ENCODE assay signal across 8 cellular contexts in genomic region chr14:73786632-73786941, GRCh38.
DNase-seq lines count a peak whose midpoint lies in the region; ATAC-seq and TF ChIP-seq lines count a peak whose summit lies in the region.

No MANE protein-coding gene starts in this region.

- H3K4ac ChIP-seq in H9 (ENCODE audit: low read depth, low read length): no peak overlapping the region

- no peak overlapping the region for H2BK15ac ChIP-seq in H9 (ENCODE audit: low read depth, low read length)

- no peak overlapping the region for H2BK5ac ChIP-seq in H9 (ENCODE audit: insufficient read length, low read length)

- peaks cover 3% of the 10 kb centered on the region; the same call in 1 of the 2 replicates for H3K4me1 ChIP-seq in H9 (ENCODE audit: insufficient read depth, low read length)
- H3K4me1 ChIP-seq in SK-N-SH (ENCODE audit: control insufficient read depth in 1 of 2, insufficient read depth in 2 of 2, low read depth in 1 of 2, low read length in 1 of 2): peaks cover 20 to 31% of the 10 kb centered on the region in 2 experiments

- H3K56ac ChIP-seq in H9 (ENCODE audit: insufficient read length, low read depth, low read length): no peak overlapping the region

- H3K27ac Mint-ChIP-seq in H9 (no peak overlapping the region), natural killer cell (peak overlapping the region; percentile 88 to 92)

- no peak overlapping the region for H3K23ac ChIP-seq in H9 (ENCODE audit: insufficient read length, low read depth, low read length)

- peaks cover 19% of the 10 kb centered on the region for H3K23me2 ChIP-seq in H9 (ENCODE audit: insufficient read length, low read depth, low read length, poor library complexity, severe bottlenecking)

- no peak overlapping the region for H2BK12ac ChIP-seq in H9 (ENCODE audit: insufficient read length, low read depth, low read length)

- peaks cover 21% of the 10 kb centered on the region; the same call in 1 of the 2 replicates for H3K27me3 ChIP-seq in H9 (ENCODE audit: insufficient read depth, low read length)
- no peaks in the 10 kb centered on the region for H3K27me3 ChIP-seq in SK-N-SH (ENCODE audit: insufficient read depth)

- H4K5ac ChIP-seq in H9 (ENCODE audit: insufficient read length, low read depth, low read length): no peak overlapping the region

- H3K27me3 Mint-ChIP-seq in H9 (ENCODE audit: low read depth) (peaks cover 93% of the 10 kb centered on the region), natural killer cell (ENCODE audit: low read depth in 2 of 2) (no peaks in the 10 kb centered on the region)

- H3K9me2 ChIP-seq in SK-N-SH: no peaks in the 10 kb centered on the region

- peaks cover 15% of the 10 kb centered on the region for H3F3A ChIP-seq in SK-N-SH (replicated peaks; ENCODE audit: insufficient read depth)

- intact Hi-C loops in natural killer cell (cut with micrococcal nuclease): loop anchor here (2.0 to 5.0 kb wide), 2 partner anchors 34 to 41 kb away; no protein-coding TSS in a partner anchor

- POLR2A ChIA-PET in SK-N-SH (lab: Yijun Ruan, JAX): interaction anchor here (0.6 to 2.0 kb wide), 7 partner anchors 9 to 77 kb away, joined by 3 to 7 read pairs (median 3); partner anchors contain the start of gene PTGR2

- H3K36me3 ChIP-seq in SK-N-SH (replicated peaks in 1 of 2; ENCODE audit: control insufficient read depth in 1 of 2, insufficient read depth in 2 of 2, low read length in 1 of 2): no peaks in the 10 kb centered on the region

- no peaks in the 10 kb centered on the region for H3K79me1 ChIP-seq in H9 (ENCODE audit: insufficient read depth, low read depth, low read length, poor library complexity, severe bottlenecking)

- no peak overlapping the region for H3K14ac ChIP-seq in H9 (ENCODE audit: insufficient read depth, low read length)

- TF ChIP-seq EP300 in SK-N-SH (IDR thresholded peaks at IDR 0.05; ENCODE audit: borderline replicate concordance in 1 of 2, low read depth in 1 of 2, low read length in 1 of 2): no peak

- no peak overlapping the region for H4K91ac ChIP-seq in H9 (ENCODE audit: insufficient read length, low read depth, low read length)

- peak overlapping the region; percentile 72 to 91 for H3K4me3 Mint-ChIP-seq in H9
- peak overlapping the region; percentile 96 for H3K4me3 Mint-ChIP-seq in natural killer cell

- no peak overlapping the region for H3T11ph ChIP-seq in H9 (ENCODE audit: low read length)

- H4K20me1 ChIP-seq in H9 (ENCODE audit: control insufficient read depth, insufficient read depth, insufficient read length) (no peaks in the 10 kb centered on the region), SK-N-SH (ENCODE audit: insufficient read depth) (peaks cover 3% of the 10 kb centered on the region; the same call in 1 of the 2 replicates)

- TF ChIP-seq CTCF in H9 (conservative IDR thresholded peaks at IDR 0.05): no peak
- TF ChIP-seq CTCF in SK-N-SH (IDR thresholded peaks at IDR 0.05): no peak
- TF ChIP-seq CTCF in natural killer cell (IDR thresholded peaks at IDR 0.05): no peak

- H2BK20ac ChIP-seq in H9 (ENCODE audit: low read depth, low read length, poor library complexity, severe bottlenecking): no peak overlapping the region

- H3K9me3 Mint-ChIP-seq in H9 (no peaks in the 10 kb centered on the region; a peak in 1 of 5 replicates), natural killer cell (no peaks in the 10 kb centered on the region)

- no peaks in the 10 kb centered on the region for H3K9me3 ChIP-seq in H9 (ENCODE audit: control insufficient read depth, low read depth, low read length)
- H3K9me3 ChIP-seq in SK-N-SH: no peaks in the 10 kb centered on the region

- CTCF ChIA-PET in SK-N-SH (lab: Yijun Ruan, JAX): interaction anchor here (0.8 to 3.7 kb wide), 10 partner anchors 8 to 100 kb away, joined by 3 to 24 read pairs (median 4); partner anchors contain the start of genes PTGR2 and ZNF410

- ATAC-seq in esophagus mucosa: peak; percentile 14
- peak in 2 of 3 donors; percentile 28 to 45 for ATAC-seq in natural killer cell

- no peak for TF ChIP-seq RAD21 in SK-N-SH (IDR thresholded peaks at IDR 0.05; ENCODE audit: low read length)

- H3K27ac ChIP-seq in H9 (ENCODE audit: insufficient read length, low read depth, low read length) (no peak overlapping the region), SK-N-SH (ENCODE audit: low read depth in 2 of 2, low read length in 1 of 2) (peak overlapping the region; percentile 72 to 87)

- H4K8ac ChIP-seq in H9 (replicated peaks; ENCODE audit: insufficient read length, low read depth, low read length): no peak overlapping the region

- H2AFZ ChIP-seq in H9 (ENCODE audit: low read length) (no peak overlapping the region), SK-N-SH (ENCODE audit: low read depth) (peak overlapping the region; percentile 54; the same call in 1 of the 2 replicates)

- H3K36me3 Mint-ChIP-seq in H9 (ENCODE audit: insufficient read depth in 1 of 3, low read depth in 3 of 3) (no peaks in the 10 kb centered on the region), natural killer cell (no peaks in the 10 kb centered on the region)

- H3K4me3 ChIP-seq in SK-N-SH (ENCODE audit: low read depth in 2 of 2, low read length in 1 of 2): peak overlapping the region; percentile 80 to 88

- peak overlapping the region; percentile 33 for H3K9ac ChIP-seq in H9 (ENCODE audit: extremely low read depth, insufficient read length, low read length)
- peak overlapping the region; percentile 90 for H3K9ac ChIP-seq in SK-N-SH

- DNase-seq in Daoy (ENCODE audit: low read depth) (peak; percentile 48), H9 (peak; percentile 58), SK-N-SH (peak; percentile 83), natural killer cell (no peak), activated gamma-delta T cell treated with Interleukin-2 at 50 U/mL for 16 hours (no peak), amniotic stem cell (lab: John Stamatoyannopoulos, UW) (no peak), KG1 (lab: John Stamatoyannopoulos, UW) (no peak)

- H3K79me2 ChIP-seq in H9 (ENCODE audit: insufficient read depth, low read length): no peaks in the 10 kb centered on the region
- H3K79me2 ChIP-seq in SK-N-SH (ENCODE audit: insufficient read depth): peaks cover 70% of the 10 kb centered on the region

- no peak overlapping the region for H2AK5ac ChIP-seq in H9 (ENCODE audit: insufficient read length, low read length)

- peak overlapping the region; percentile 79 for H3K4me2 ChIP-seq in H9 (ENCODE audit: insufficient read depth, insufficient read length, low read length)
- peak overlapping the region; percentile 79 for H3K4me2 ChIP-seq in SK-N-SH

- WGBS in H9 (ENCODE audit: extremely low coverage, insufficient read length, low lambda C conversion rate): no CpG with 5 or more reads among the region's 23 CpGs
- 0% methylated on average over 1 of the region's 23 CpGs for WGBS in SK-N-SH (ENCODE audit: low lambda C conversion rate)

- no peak overlapping the region for H3K18ac ChIP-seq in H9 (ENCODE audit: insufficient read length, low read depth, low read length)

- H3K4me1 Mint-ChIP-seq in H9 (peaks cover 38 to 45% of the 10 kb centered on the region in 2 experiments), natural killer cell (peaks cover 61 to 62% of the 10 kb centered on the region in 2 donors)

- no peak overlapping the region for H2BK120ac ChIP-seq in H9 (ENCODE audit: low read depth, low read length, poor library complexity, severe bottlenecking)

TF ChIP-seq in SK-N-SH, 30 proteins besides CTCF, POLR2A, EP300 and RAD21:
- TF ChIP-seq MEF2A (IDR thresholded peaks at IDR 0.05; ENCODE audit: borderline replicate concordance, low read depth): no peak
- TF ChIP-seq TAF1 (IDR thresholded peaks at IDR 0.05; ENCODE audit: borderline replicate concordance, low read depth, low read length): peak; percentile 11; the same call in 1 of the 2 replicates
- TF ChIP-seq, protein P1, sequence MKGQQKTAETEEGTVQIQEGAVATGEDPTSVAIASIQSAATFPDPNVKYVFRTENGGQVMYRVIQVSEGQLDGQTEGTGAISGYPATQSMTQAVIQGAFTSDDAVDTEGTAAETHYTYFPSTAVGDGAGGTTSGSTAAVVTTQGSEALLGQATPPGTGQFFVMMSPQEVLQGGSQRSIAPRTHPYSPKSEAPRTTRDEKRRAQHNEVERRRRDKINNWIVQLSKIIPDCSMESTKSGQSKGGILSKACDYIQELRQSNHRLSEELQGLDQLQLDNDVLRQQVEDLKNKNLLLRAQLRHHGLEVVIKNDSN (IDR thresholded peaks at IDR 0.05; ENCODE audit: borderline replicate concordance, low read depth): no peak
- TF ChIP-seq, protein P2, sequence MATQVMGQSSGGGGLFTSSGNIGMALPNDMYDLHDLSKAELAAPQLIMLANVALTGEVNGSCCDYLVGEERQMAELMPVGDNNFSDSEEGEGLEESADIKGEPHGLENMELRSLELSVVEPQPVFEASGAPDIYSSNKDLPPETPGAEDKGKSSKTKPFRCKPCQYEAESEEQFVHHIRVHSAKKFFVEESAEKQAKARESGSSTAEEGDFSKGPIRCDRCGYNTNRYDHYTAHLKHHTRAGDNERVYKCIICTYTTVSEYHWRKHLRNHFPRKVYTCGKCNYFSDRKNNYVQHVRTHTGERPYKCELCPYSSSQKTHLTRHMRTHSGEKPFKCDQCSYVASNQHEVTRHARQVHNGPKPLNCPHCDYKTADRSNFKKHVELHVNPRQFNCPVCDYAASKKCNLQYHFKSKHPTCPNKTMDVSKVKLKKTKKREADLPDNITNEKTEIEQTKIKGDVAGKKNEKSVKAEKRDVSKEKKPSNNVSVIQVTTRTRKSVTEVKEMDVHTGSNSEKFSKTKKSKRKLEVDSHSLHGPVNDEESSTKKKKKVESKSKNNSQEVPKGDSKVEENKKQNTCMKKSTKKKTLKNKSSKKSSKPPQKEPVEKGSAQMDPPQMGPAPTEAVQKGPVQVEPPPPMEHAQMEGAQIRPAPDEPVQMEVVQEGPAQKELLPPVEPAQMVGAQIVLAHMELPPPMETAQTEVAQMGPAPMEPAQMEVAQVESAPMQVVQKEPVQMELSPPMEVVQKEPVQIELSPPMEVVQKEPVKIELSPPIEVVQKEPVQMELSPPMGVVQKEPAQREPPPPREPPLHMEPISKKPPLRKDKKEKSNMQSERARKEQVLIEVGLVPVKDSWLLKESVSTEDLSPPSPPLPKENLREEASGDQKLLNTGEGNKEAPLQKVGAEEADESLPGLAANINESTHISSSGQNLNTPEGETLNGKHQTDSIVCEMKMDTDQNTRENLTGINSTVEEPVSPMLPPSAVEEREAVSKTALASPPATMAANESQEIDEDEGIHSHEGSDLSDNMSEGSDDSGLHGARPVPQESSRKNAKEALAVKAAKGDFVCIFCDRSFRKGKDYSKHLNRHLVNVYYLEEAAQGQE (IDR thresholded peaks at IDR 0.05; ENCODE audit: low read depth, low read length): no peak
- TF ChIP-seq FOSL2 (IDR thresholded peaks at IDR 0.05; ENCODE audit: borderline replicate concordance, low read depth): no peak
- no peak for TF ChIP-seq FOXM1 (IDR thresholded peaks at IDR 0.05; ENCODE audit: low read depth)
- no peak for TF ChIP-seq ELF1 (IDR thresholded peaks at IDR 0.05)
- TF ChIP-seq GATA2 (CRISPR knock-in tag; IDR thresholded peaks at IDR 0.05): no peak

Comparison
In these comparisons a context has a peak if more than half of its experiments do, and no peak if none do; other contexts are left out.
1. DNase-seq: peak in Daoy (single experiment), H9 (single experiment) and SK-N-SH (single experiment); none in natural killer cell (single experiment), activated gamma-delta T cell treated with Interleukin-2 at 50 U/mL for 16 hours (single experiment), amniotic stem cell (single experiment) and KG1 (single experiment).
2. H3K27ac Mint-ChIP-seq: peak in natural killer cell (2 of 2); none in H9 (0 of 3).